ENCODE assay signal across 17 cellular contexts in genomic region chr17:65609749-65610148, GRCh38. TPM values are rescaled to one million over a fixed set of nuclear protein-coding genes. Genes with fewer than 3 reads are reported as not detected.
DNase-seq lines count a peak whose midpoint lies in the region; ATAC-seq and TF ChIP-seq lines count a peak whose summit lies in the region.
"Had no signal": no experiment of that assay in that cellular context is flagged by ENCODE, and none has a peak within 500 bp of the region (broad histone marks: within the 10 kb centered on the region; RNA-seq: fewer than 3 reads in every experiment).

No MANE protein-coding gene starts in this region.

- CTCF ChIA-PET in HEK293 (lab: Yijun Ruan, JAX): no interaction called here

- intact Hi-C loops in left colon (cut with DNase I, micrococcal nuclease): no loop called here
- intact Hi-C loops in transverse colon (cut with DNase I; ENCODE audit: low total_unique reads): no loop called here
- intact Hi-C loops in left ventricle myocardium inferior (cut with micrococcal nuclease): no loop called here

- H3K4me3 ChIP-seq in HEK293 (ENCODE audit: low read depth, low read length): no peak overlapping the region
- H3K4me3 ChIP-seq in transverse colon: no peak overlapping the region
- H3K4me3 ChIP-seq in left ventricle myocardium inferior: no peak overlapping the region

- in situ Hi-C loops in transverse colon (cut with MboI; ENCODE audit: low pct_ligation_motif_present in 1 of 4, low pct_unique_long_range_greater_than_20kb in 1 of 4, low sequenced_read_pairs in 3 of 4): no loop called here

- H3K36me3 ChIP-seq in HEK293 (ENCODE audit: control insufficient read depth in 2 of 2, insufficient read depth in 1 of 2, low read length in 2 of 2): no peaks in the 10 kb centered on the region
- no peaks in the 10 kb centered on the region for H3K36me3 ChIP-seq in transverse colon
- H3K36me3 ChIP-seq in left ventricle myocardium inferior: no peaks in the 10 kb centered on the region

- TF ChIP-seq CTCF in HEK293 (tag by site-specific recombination; IDR thresholded peaks at IDR 0.05) (no peak), transverse colon (IDR thresholded peaks at IDR 0.05) (no peak), left ventricle myocardium inferior (IDR thresholded peaks at IDR 0.05; ENCODE audit: borderline replicate concordance) (no peak)

- H3K27ac ChIP-seq in HEK293 (ENCODE audit: extremely low read depth, low read depth, low read length): no peak overlapping the region
- no peak overlapping the region for H3K27ac ChIP-seq in transverse colon
- H3K27ac ChIP-seq in left ventricle myocardium inferior (replicated peaks): no peak overlapping the region

- H3K4me1 ChIP-seq in HEK293 (ENCODE audit: control insufficient read depth, insufficient read depth, low read length) (no peaks in the 10 kb centered on the region), transverse colon (peaks cover 0 to 23% (median 12%) of the 10 kb centered on the region in 4 donors), left ventricle myocardium inferior (no peaks in the 10 kb centered on the region)

- H3K9me3 ChIP-seq in HEK293 (ENCODE audit: control insufficient read depth, insufficient read depth, low read depth, low read length): no peaks in the 10 kb centered on the region
- H3K9me3 ChIP-seq in transverse colon: no peaks in the 10 kb centered on the region
- H3K9me3 ChIP-seq in left ventricle myocardium inferior (replicated peaks): no peaks in the 10 kb centered on the region
- H3K9me3 ChIP-seq: SK-N-SH had no signal

- DNase-seq in amniotic epithelial cell (ENCODE audit: low read depth): peak; percentile 88
- peak; percentile 43 to 54 for DNase-seq in left colon
- DNase-seq in transverse colon: peak; percentile 28
- no peak for DNase-seq in D341Med (ENCODE audit: low spot score)
- DNase-seq in left ventricle myocardium inferior: no peak
- DNase-seq: CD4-positive, CD25-positive, alpha-beta regulatory T cell; COR-L47; GDM1; H7; Kasumi-1; NCI-H1694 treated with DMSO at 0.1 percent for 48 hours; NCI-H510A; NCI-H774; SHP77; SK-N-SH had no signal

- POLR2A ChIA-PET in HEK293 (lab: Yijun Ruan, JAX): no interaction called here

- no peak for TF ChIP-seq EP300 in transverse colon (IDR thresholded peaks at IDR 0.05; ENCODE audit: low read depth)

- no peak for TF ChIP-seq POLR2A in transverse colon (IDR thresholded peaks at IDR 0.05)

- WGBS in transverse colon (ENCODE audit: low coverage in 1 of 2), 2 donors: 50 to 61% methylated on average over 1 to 2 of the region's 2 CpGs

- H3K27me3 ChIP-seq in transverse colon (no peaks in the 10 kb centered on the region), left ventricle myocardium inferior (ENCODE audit: low read depth) (no peaks in the 10 kb centered on the region)

- ATAC-seq in left colon: peak; percentile 34
- no peak for ATAC-seq in HG02840 (IDR thresholded peaks at IDR 0.05; ENCODE audit: low FRiP score, unreplicated experiment)

TF ChIP-seq in HEK293, 187 proteins besides CTCF, POLR2A, EP300 and RAD21:
- TF ChIP-seq SALL2 (tag by site-specific recombination; IDR thresholded peaks at IDR 0.05; ENCODE audit: borderline replicate concordance): no peak
- TF ChIP-seq ZNF274 (IDR thresholded peaks at IDR 0.05; ENCODE audit: low read length): no peak
- no peak for TF ChIP-seq ZNF274 (tag by site-specific recombination; IDR thresholded peaks at IDR 0.05; ENCODE audit: borderline replicate concordance)
- peak; percentile 35; the same call in 1 of the 2 replicates for TF ChIP-seq ZNF140 (tag by site-specific recombination; IDR thresholded peaks at IDR 0.05)

RNA-seq across cellular contexts. Expression of gene AXIN2, which starts 48.3 kb away (rescaled TPM):
- 10 to 100 TPM; 27.0 to 46.5 TPM for total RNA-seq in left colon
- 10 to 100 TPM; 17.6 to 87.6 (median 23.8) TPM for total RNA-seq in transverse colon
- 21.0 TPM for total RNA-seq in left ventricle myocardium inferior

Comparison
In these comparisons a context has a peak if more than half of its experiments do, and no peak if none do; other contexts are left out.
1. DNase-seq: peak in amniotic epithelial cell (single experiment), left colon (2 of 2) and transverse colon (single experiment); none in D341Med (single experiment) and left ventricle myocardium inferior (single experiment).